In genomic region chr21:45902292-45902995, GRCh38 we compare ENCODE assay signal across 1 cellular context.
TF ChIP-seq lines count a peak whose summit lies in the region.

No MANE protein-coding gene starts in this region.

TF ChIP-seq in K562, 482 proteins besides CTCF, POLR2A, EP300 and RAD21 (continued from another document):
- TF ChIP-seq MBD1 (CRISPR knock-in tag; IDR thresholded peaks at IDR 0.05), result no peak
- TF ChIP-seq SNIP1 (IDR thresholded peaks at IDR 0.05; ENCODE audit: low read depth), result no peak
- TF ChIP-seq ZHX1 (conservative IDR thresholded peaks at IDR 0.05; ENCODE audit: low read length), result no peak
- peak; percentile 45; the same call in 1 of the 2 replicates for TF ChIP-seq ZNF316 (IDR thresholded peaks at IDR 0.05)
- TF ChIP-seq CTBP1 (IDR thresholded peaks at IDR 0.05; ENCODE audit: borderline replicate concordance), result 0 out of 2 replicates have a peak, but pooled peaks have one; percentile 18
- no peak for TF ChIP-seq TGIF2 (CRISPR knock-in tag; IDR thresholded peaks at IDR 0.05)
